ENCODE assay signal across 27 cellular contexts in genomic region chr17:76944477-76944876, GRCh38.
"Had no signal": no experiment of that assay in that cellular context is flagged by ENCODE, and none has a peak within 500 bp of the region (broad histone marks: within the 10 kb centered on the region; RNA-seq: fewer than 3 reads in every experiment).

No MANE protein-coding gene starts in this region.

- H3K9ac ChIP-seq: neural progenitor cell had no signal

- H2AFZ ChIP-seq: hepatocyte, neural progenitor cell had no signal

- DNase-seq: kidney glomerular epithelial cell; left colon; lower lobe of right lung; mammary epithelial cell; mesenchymal stem cell; naive thymus-derived CD8-positive, alpha-beta T cell; ovary; stimulated activated CD4-positive, alpha-beta T cell treated with anti-CD3 and anti-CD28 coated beads, Interleukin-1b, Interleukin-23, amount 100 ng/mL, for 48 hours; stimulated activated CD4-positive, alpha-beta T cell treated with anti-CD3 and anti-CD28 coated beads, Interleukin-2, amount 100 ng/mL, for 48 hours; stimulated activated CD4-positive, alpha-beta T cell treated with anti-CD3 and anti-CD28 coated beads, Interleukin-4, amount 100 ng/mL, for 4 hours; stimulated activated CD8-positive, alpha-beta memory T cell treated with anti-CD3 and anti-CD28 coated beads, Interleukin-4, amount 100 ng/mL, for 48 hours; stimulated activated naive CD8-positive, alpha-beta T cell treated with anti-CD3 and anti-CD28 coated beads, Interleukin-15, Interleukin-2, amounts not matched to agents 100 U/mL and 50 U/mL, for 24 hours; stomach; testis; thyroid gland; transverse colon had no signal

- H3K36me3 Mint-ChIP-seq: naive thymus-derived CD8-positive, alpha-beta T cell; neural progenitor cell; stimulated activated memory B cell treated with anti-CD40 and anti-IgM and Interleukin-4, amounts not matched to agents 10 μg/mL and 1 μg/mL and 100 μg/mL, for 72 hours had no signal

- H3K27me3 Mint-ChIP-seq: naive thymus-derived CD8-positive, alpha-beta T cell had no signal

- H3K9me3 ChIP-seq: left lung, lower lobe of right lung, ovary, right atrium auricular region, right lobe of liver, stomach, testis, thyroid gland, transverse colon, upper lobe of left lung, vagina had no signal

- H3K4me1 ChIP-seq: left lung, lower lobe of right lung, right atrium auricular region, right lobe of liver, stomach, testis, thyroid gland, transverse colon, upper lobe of left lung, vagina had no signal

- H3K27me3 ChIP-seq: hepatocyte, left lung, neural progenitor cell, ovary, right atrium auricular region, right lobe of liver, testis, thyroid gland, upper lobe of left lung, vagina had no signal

- H3K4me3 Mint-ChIP-seq: naive thymus-derived CD8-positive, alpha-beta T cell; nephron; neural progenitor cell; stimulated activated memory B cell treated with anti-CD40 and anti-IgM and Interleukin-4, amounts not matched to agents 10 μg/mL and 1 μg/mL and 100 μg/mL, for 72 hours had no signal

- H3K4me1 Mint-ChIP-seq: nephron; stimulated activated memory B cell treated with anti-CD40 and anti-IgM and Interleukin-4, amounts not matched to agents 10 μg/mL and 1 μg/mL and 100 μg/mL, for 72 hours had no signal

- H3K36me3 ChIP-seq: left lung, lower lobe of right lung, neural progenitor cell, ovary, right atrium auricular region, right lobe of liver, stomach, thyroid gland, transverse colon, upper lobe of left lung, vagina had no signal

- H3K79me2 ChIP-seq: hepatocyte had no signal

- H3K27ac Mint-ChIP-seq: nephron; neural progenitor cell; progenitor cell of endocrine pancreas; stimulated activated memory B cell treated with anti-CD40 and anti-IgM and Interleukin-4, amounts not matched to agents 10 μg/mL and 1 μg/mL and 100 μg/mL, for 72 hours had no signal

- H3K27ac ChIP-seq: hepatocyte, left lung, lower lobe of right lung, neural progenitor cell, ovary, right atrium auricular region, right lobe of liver, stomach, testis, thyroid gland, transverse colon, upper lobe of left lung, vagina had no signal

- H3K4me3 ChIP-seq: hepatocyte, left lung, lower lobe of right lung, neural progenitor cell, ovary, right atrium auricular region, right lobe of liver, smooth muscle cell, stomach, testis, thyroid gland, transverse colon, upper lobe of left lung, vagina had no signal

- ATAC-seq: left colon; left lung; lower lobe of right lung; naive thymus-derived CD8-positive, alpha-beta T cell; right lobe of liver; stimulated activated memory B cell treated with anti-CD40 and anti-IgM and Interleukin-4, amounts not matched to agents 10 μg/mL and 1 μg/mL and 100 μg/mL, for 72 hours; stimulated activated naive CD8-positive, alpha-beta T cell treated with anti-CD3 and anti-CD28 coated beads, Interleukin-15, Interleukin-2, amounts not matched to agents 100 U/mL and 50 U/mL, for 24 hours had no signal

- H3K4me2 ChIP-seq: hepatocyte, neural progenitor cell, smooth muscle cell had no signal

- H3K9me3 Mint-ChIP-seq: naive thymus-derived CD8-positive, alpha-beta T cell; nephron; neural progenitor cell; stimulated activated memory B cell treated with anti-CD40 and anti-IgM and Interleukin-4, amounts not matched to agents 10 μg/mL and 1 μg/mL and 100 μg/mL, for 72 hours had no signal
